In genomic region chr12:6934110-6934509, GRCh38 we compare ENCODE assay signal across 10 cellular contexts. TPM values are rescaled to one million over a fixed set of nuclear protein-coding genes. Genes with fewer than 3 reads are reported as not detected.
DNase-seq lines count a peak whose midpoint lies in the region; ATAC-seq and TF ChIP-seq lines count a peak whose summit lies in the region.
"Had no signal": no experiment of that assay in that cellular context is flagged by ENCODE, and none has a peak within 500 bp of the region (broad histone marks: within the 10 kb centered on the region; RNA-seq: fewer than 3 reads in every experiment).

No MANE protein-coding gene starts in this region.

- H3K4me1 Mint-ChIP-seq in activated CD8-positive, alpha-beta memory T cell treated with anti-CD3 and anti-CD28 coated beads, Interleukin-2, amount 10 ng/mL, durations not matched to agents 7 days and 5 days, result peaks cover 62% of the 10 kb centered on the region

- H3K27ac ChIP-seq in layer of hippocampus (ENCODE audit: low read depth, low read length) (peak overlapping the region; percentile 53), testis (peak overlapping the region; percentile 18 to 49), PC-9 (no peak overlapping the region; the same call in 1 of the 2 replicates)

- CTCF ChIA-PET in activated CD8-positive, alpha-beta memory T cell treated with anti-CD3 and anti-CD28 coated beads, Interleukin-2, amount 10 ng/mL, durations not matched to agents 7 days and 5 days (lab: Charles Lee), result interaction anchor here (1.0 to 7.7 kb wide), 9 partner anchors 10 to 65 kb away, joined by 3 to 116 read pairs (median 4); partner anchors contain the start of genes ATN1, C12orf57, ENO2 and RNU7-1
- CTCF ChIA-PET in PC-9 (lab: Charles Lee), result no interaction called here

- peak overlapping the region; percentile 96 for H3K27ac Mint-ChIP-seq in activated CD8-positive, alpha-beta memory T cell treated with anti-CD3 and anti-CD28 coated beads, Interleukin-2, amount 10 ng/mL, durations not matched to agents 7 days and 5 days

- no TSS peak for BruUV-seq in PC-9 (replicated peaks; lab: Mats Ljungman, UMichigan)

- in situ Hi-C loops in astrocyte of the spinal cord (cut with HindIII; ENCODE audit: low sequenced_read_pairs), result no loop called here

- H3K79me2 ChIP-seq in PC-9 (ENCODE audit: low read depth), result peaks cover 49% of the 10 kb centered on the region

- no peak for DNase-seq in activated CD8-positive, alpha-beta memory T cell treated with anti-CD3 and anti-CD28 coated beads, Interleukin-2, amount 10 ng/mL, durations not matched to agents 7 days and 5 days
- DNase-seq in activated CD8-positive, alpha-beta memory T cell treated with anti-CD3 and anti-CD28 coated beads, Interleukin-2, amount 50 U/mL, for 4 hours, result no peak
- peak; percentile 47 for DNase-seq in astrocyte of the spinal cord (ENCODE audit: low read depth, low spot score)
- no peak for DNase-seq in testis
- DNase-seq in MG63, result no peak
- DNase-seq in stimulated activated naive CD4-positive, alpha-beta T cell treated with Interleukin-2 at 50 U/mL for 16 hours (lab: John Stamatoyannopoulos, UW), result no peak
- no peak for DNase-seq in PC-9
- DNase-seq: activated T-cell treated with anti-CD3 and anti-CD28 coated beads, Interleukin-2, amount 50 U/mL, for 1 hour; KG1 had no signal

- H4K20me1 ChIP-seq in PC-9 (ENCODE audit: insufficient read depth), result peaks cover 28% of the 10 kb centered on the region; the same call in 1 of the 2 replicates

- intact Hi-C loops in testis (cut with DNase I; ENCODE audit: low total_unique reads), result no loop called here
- intact Hi-C loops in PC-9 (cut with micrococcal nuclease; ENCODE audit: unreplicated experiment), result no loop called here

- TF ChIP-seq CTCF in astrocyte of the spinal cord (IDR thresholded peaks at IDR 0.05; ENCODE audit: low read depth, low read length) (no peak), testis (IDR thresholded peaks at IDR 0.05) (no peak), PC-9 (conservative IDR thresholded peaks at IDR 0.05) (no peak)

- no peak for TF ChIP-seq POLR2A in testis (IDR thresholded peaks at IDR 0.05)

- H3K4me1 ChIP-seq in testis (peaks cover 44% of the 10 kb centered on the region), PC-9 (replicated peaks; ENCODE audit: insufficient read depth) (peaks cover 25% of the 10 kb centered on the region)

- H3K36me3 Mint-ChIP-seq in activated CD8-positive, alpha-beta memory T cell treated with anti-CD3 and anti-CD28 coated beads, Interleukin-2, amount 10 ng/mL, durations not matched to agents 7 days and 5 days, result peaks cover 23% of the 10 kb centered on the region

- 25 to 48% methylated on average over 8 of the region's 8 CpGs for WGBS in testis, 2 donors

- H3K9me3 ChIP-seq in testis, result no peaks in the 10 kb centered on the region
- H3K9me3 ChIP-seq in MG63, result no peaks in the 10 kb centered on the region
- H3K9me3 ChIP-seq in PC-9 (ENCODE audit: insufficient read depth, low read depth), result no peaks in the 10 kb centered on the region

- no peak overlapping the region for H3K4me3 Mint-ChIP-seq in activated CD8-positive, alpha-beta memory T cell treated with anti-CD3 and anti-CD28 coated beads, Interleukin-2, amount 10 ng/mL, durations not matched to agents 7 days and 5 days

- no peak overlapping the region for H2AFZ ChIP-seq in PC-9

- no peak for ATAC-seq in activated CD8-positive, alpha-beta memory T cell treated with anti-CD3 and anti-CD28 coated beads, Interleukin-2, amount 10 ng/mL, durations not matched to agents 7 days and 5 days

- no peaks in the 10 kb centered on the region for H3K9me2 ChIP-seq in PC-9 (ENCODE audit: insufficient read depth)

- no peaks in the 10 kb centered on the region for H3K9me3 Mint-ChIP-seq in activated CD8-positive, alpha-beta memory T cell treated with anti-CD3 and anti-CD28 coated beads, Interleukin-2, amount 10 ng/mL, durations not matched to agents 7 days and 5 days (ENCODE audit: low read depth)

- no peaks in the 10 kb centered on the region for H3K27me3 Mint-ChIP-seq in activated CD8-positive, alpha-beta memory T cell treated with anti-CD3 and anti-CD28 coated beads, Interleukin-2, amount 10 ng/mL, durations not matched to agents 7 days and 5 days

- H3F3A ChIP-seq in PC-9 (ENCODE audit: insufficient read depth, low read depth), result peaks cover 54% of the 10 kb centered on the region

- H3K4me2 ChIP-seq in PC-9, result no peak overlapping the region

- POLR2A ChIA-PET in PC-9 (lab: Charles Lee; ENCODE audit: unreplicated experiment), result interaction anchor here (0.7 kb wide), 1 partner anchor 9 kb away, joined by 4 read pairs; no protein-coding TSS in a partner anchor

- H3K4me3 ChIP-seq in astrocyte of the spinal cord (ENCODE audit: low read depth, low read length), result no peak overlapping the region
- H3K4me3 ChIP-seq in testis, result no peak overlapping the region
- H3K4me3 ChIP-seq in MG63, result no peak overlapping the region
- H3K4me3 ChIP-seq in PC-9, result no peak overlapping the region

- H3K36me3 ChIP-seq in testis (ENCODE audit: low read depth, missing control alignments) (no peaks in the 10 kb centered on the region), MG63 (peaks cover 79% of the 10 kb centered on the region), PC-9 (ENCODE audit: low read depth) (peaks cover 19% of the 10 kb centered on the region)

- no peaks in the 10 kb centered on the region for H3K27me3 ChIP-seq in layer of hippocampus (ENCODE audit: control insufficient read depth, insufficient read depth, low read length)
- H3K27me3 ChIP-seq in testis, result no peaks in the 10 kb centered on the region
- H3K27me3 ChIP-seq in MG63, result no peaks in the 10 kb centered on the region
- H3K27me3 ChIP-seq in PC-9 (ENCODE audit: insufficient read depth, low read depth), result no peaks in the 10 kb centered on the region

RNA-seq across cellular contexts. Expression of gene ATN1, which starts 6.4 kb away (rescaled TPM):
- total RNA-seq in activated CD8-positive, alpha-beta memory T cell treated with anti-CD3 and anti-CD28 coated beads, Interleukin-2, amount 10 ng/mL, durations not matched to agents 7 days and 5 days, result 10 to 100 TPM; 38.3 to 40.1 TPM
- total RNA-seq in testis (10 to 100 TPM; 63.4 to 73.2 TPM), PC-9 (2021) (158 and 159 TPM in 2 replicates)
- polyA plus RNA-seq in testis (ENCODE audit: insufficient read depth, low read depth, low replicate concordance), result 40.5 TPM
- total RNA-seq in MG63 (2014; rRNA removed; shearing (Covaris generic); ENCODE audit: low replicate concordance), result 2.8 and 5.0 TPM in 2 replicates

RNA-seq across cellular contexts. Expression of gene RNU7-1, which starts 9.5 kb away (rescaled TPM):
- not detected for total RNA-seq in activated CD8-positive, alpha-beta memory T cell treated with anti-CD3 and anti-CD28 coated beads, Interleukin-2, amount 10 ng/mL, durations not matched to agents 7 days and 5 days
- total RNA-seq in testis (not detected), PC-9 (2021) (not detected in 2 replicates)
- not detected for polyA plus RNA-seq in testis (ENCODE audit: insufficient read depth, low read depth, low replicate concordance)
- not detected in 2 replicates for total RNA-seq in MG63 (2014; rRNA removed; shearing (Covaris generic); ENCODE audit: low replicate concordance)

RNA-seq across cellular contexts. Expression of gene C12orf57, which starts 9.7 kb away (rescaled TPM):
- total RNA-seq in activated CD8-positive, alpha-beta memory T cell treated with anti-CD3 and anti-CD28 coated beads, Interleukin-2, amount 10 ng/mL, durations not matched to agents 7 days and 5 days, result 100 to 1,000 TPM; 120 to 132 TPM
- 100 to 1,000 TPM; 143 to 236 TPM for total RNA-seq in testis
- 141 TPM for polyA plus RNA-seq in testis (ENCODE audit: insufficient read depth, low read depth, low replicate concordance)
- total RNA-seq in MG63 (2014; rRNA removed; shearing (Covaris generic); ENCODE audit: low replicate concordance), result 136 and 311 TPM in 2 replicates
- 198 and 218 TPM in 2 replicates for total RNA-seq in PC-9 (2021)

RNA-seq across cellular contexts. Expression of gene PTPN6, which starts 17.0 kb away (rescaled TPM):
- 100 to 1,000 TPM; 283 to 367 TPM for total RNA-seq in activated CD8-positive, alpha-beta memory T cell treated with anti-CD3 and anti-CD28 coated beads, Interleukin-2, amount 10 ng/mL, durations not matched to agents 7 days and 5 days
- total RNA-seq in testis, result 1 to 10 TPM; 3.7 to 9.1 TPM
- 19.1 TPM for polyA plus RNA-seq in testis (ENCODE audit: insufficient read depth, low read depth, low replicate concordance)
- total RNA-seq in MG63 (2014; rRNA removed; shearing (Covaris generic); ENCODE audit: low replicate concordance), result not detected in 2 replicates
- total RNA-seq in PC-9 (2021), result 84.1 and 92.7 TPM in 2 replicates

RNA-seq across cellular contexts. Expression of gene ENO2, which starts 19.7 kb away (rescaled TPM):
- total RNA-seq in activated CD8-positive, alpha-beta memory T cell treated with anti-CD3 and anti-CD28 coated beads, Interleukin-2, amount 10 ng/mL, durations not matched to agents 7 days and 5 days, result 100 to 1,000 TPM; 106 to 171 TPM
- 1 to 10 TPM; 8.8 to 8.9 TPM for total RNA-seq in testis
- polyA plus RNA-seq in testis (ENCODE audit: insufficient read depth, low read depth, low replicate concordance), result 14.3 TPM
- total RNA-seq in MG63 (2014; rRNA removed; shearing (Covaris generic); ENCODE audit: low replicate concordance), result 5.6 and 11.9 TPM in 2 replicates
- total RNA-seq in PC-9 (2021), result 38.8 and 56.6 TPM in 2 replicates
